Comparison of ENCODE assay signal across 22 cellular contexts in genomic region chr2:25608718-25609117, GRCh38.
DNase-seq lines count a peak whose midpoint lies in the region; ATAC-seq, FAIRE-seq and TF ChIP-seq lines count a peak whose summit lies in the region.
"Had no signal": no experiment of that assay in that cellular context is flagged by ENCODE, and none has a peak within 500 bp of the region (broad histone marks: within the 10 kb centered on the region; RNA-seq: fewer than 3 reads in every experiment).

No MANE protein-coding gene starts in this region.

- H3K27ac Mint-ChIP-seq in nephron progenitor cell, result peak overlapping the region; percentile 59
- no peak overlapping the region for H3K27ac Mint-ChIP-seq in activated naive CD4-positive, alpha-beta T cell treated with anti-CD3 and anti-CD28 coated beads, Interleukin-2, amount 50 U/mL, for 72 hours

- in situ Hi-C loops in ACHN (cut with HindIII; ENCODE audit: low pct_ligation_motif_present, low pct_unique_long_range_greater_than_20kb, low sequenced_read_pairs), result no loop called here

- peak; percentile 45 for FAIRE-seq in GM19239 (lab: Jason Lieb, UNC)
- FAIRE-seq: H54 had no signal

- no peaks in the 10 kb centered on the region for H3K27me3 Mint-ChIP-seq in nephron progenitor cell (ENCODE audit: low read depth, poor library complexity)
- H3K27me3 Mint-ChIP-seq: IgD-negative memory B cell had no signal

- DNase-seq in ACHN (peak; percentile 29), GM19239 (ENCODE audit: insufficient read length, low spot score) (no peak), left lobe of liver (ENCODE audit: low spot score) (no peak), nephron progenitor cell (no peak), GDM1 (lab: John Stamatoyannopoulos, UW) (no peak), iPS-NIHi7 (ENCODE audit: extremely low spot score) (no peak)
- no peak for DNase-seq in activated naive CD4-positive, alpha-beta T cell treated with anti-CD3 and anti-CD28 coated beads, Interleukin-2, amount 50 U/mL, for 72 hours (ENCODE audit: low spot score in 2 of 2)
- DNase-seq in activated CD4-positive, alpha-beta T cell treated with anti-CD3 and anti-CD28 coated beads, Interleukin-2, amount 50 U/mL, for 1 hour, result no peak
- DNase-seq: BE2C; COR-L47; GF-D8; MV-4-11; NCI-H1105 treated with DMSO at 0.1 percent for 48 hours; NCI-H2029 treated with DMSO at 0.1 percent for 48 hours; NCI-H226; NCI-H524; NCI-H774; NK-92 treated with Interleukin-12 subunit alpha and Interleukin-12 subunit beta, amount 100 ng/mL, for 24 hours; Peyer's patch had no signal

- no peaks in the 10 kb centered on the region for H3K4me1 Mint-ChIP-seq in nephron progenitor cell

- H3K4me3 Mint-ChIP-seq in nephron progenitor cell, result no peak overlapping the region

- peak; percentile 73 for ATAC-seq in left lobe of liver
- no peak for ATAC-seq in activated naive CD4-positive, alpha-beta T cell treated with anti-CD3 and anti-CD28 coated beads, Interleukin-2, amount 50 U/mL, for 72 hours
- ATAC-seq: SK-N-SH treated with all-trans-retinoic acid at 6 μM for 48 hours had no signal

- no peak for TF ChIP-seq CTCF in nephron progenitor cell (IDR thresholded peaks at IDR 0.05)

- H3K36me3 Mint-ChIP-seq in nephron progenitor cell (ENCODE audit: low read depth), result peaks cover 5% of the 10 kb centered on the region
- no peaks in the 10 kb centered on the region for H3K36me3 Mint-ChIP-seq in activated naive CD4-positive, alpha-beta T cell treated with anti-CD3 and anti-CD28 coated beads, Interleukin-2, amount 50 U/mL, for 72 hours
- H3K36me3 Mint-ChIP-seq: IgD-negative memory B cell had no signal

- peaks cover 4% of the 10 kb centered on the region for H3K9me3 Mint-ChIP-seq in nephron progenitor cell
- H3K9me3 Mint-ChIP-seq in activated naive CD4-positive, alpha-beta T cell treated with anti-CD3 and anti-CD28 coated beads, Interleukin-2, amount 50 U/mL, for 72 hours, result no peaks in the 10 kb centered on the region
- H3K9me3 Mint-ChIP-seq: IgD-negative memory B cell had no signal
